Comparison of ENCODE assay signal across 18 cellular contexts in the genomic region with DNA sequence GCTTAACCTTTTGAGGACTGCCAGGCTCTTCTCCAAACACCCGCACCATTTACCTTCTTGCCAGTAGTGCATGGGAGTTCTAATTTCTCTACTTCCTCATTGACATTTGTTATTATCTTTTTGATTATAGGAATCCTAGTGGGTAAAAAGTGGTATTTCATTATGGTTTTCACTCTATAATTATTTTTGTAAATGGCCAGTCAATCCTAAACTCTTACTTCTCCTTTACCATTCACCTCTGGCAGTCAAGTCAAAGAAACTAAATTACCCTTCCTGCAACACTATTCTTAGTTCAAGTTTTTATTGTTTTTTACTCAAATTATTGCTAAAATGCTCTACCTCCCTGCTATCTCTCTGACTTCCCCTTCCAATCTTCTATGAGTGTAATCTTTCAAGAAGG. TPM values are rescaled to one million over a fixed set of nuclear protein-coding genes. Genes with fewer than 3 reads are reported as not detected.
DNase-seq lines count a peak whose midpoint lies in the region; ATAC-seq and TF ChIP-seq lines count a peak whose summit lies in the region.
"Had no signal": no experiment of that assay in that cellular context is flagged by ENCODE, and none has a peak within 500 bp of the region (broad histone marks: within the 10 kb centered on the region; RNA-seq: fewer than 3 reads in every experiment).

No MANE protein-coding gene starts in this region.

- POLR2A ChIA-PET in T-cell (lab: Charles Lee), result no interaction called here

- DNase-seq in activated T-cell treated with anti-CD3 and anti-CD28 coated beads, Interleukin-2, amount 50 U/mL, for 24 hours, result no peak
- no peak for DNase-seq in activated T-cell treated with anti-CD3 and anti-CD28 coated beads, Interleukin-2, amount 50 U/mL, for 4 hours
- DNase-seq in GM23338 (ENCODE audit: low spot score), result no peak
- no peak for DNase-seq in T-cell
- DNase-seq in type B pancreatic cell (ENCODE audit: extremely low spot score, unreplicated experiment), result no peak
- no peak for DNase-seq in stimulated activated CD8-positive, alpha-beta memory T cell treated with anti-CD3 and anti-CD28 coated beads, Interleukin-4, amount 100 ng/mL, for 48 hours
- DNase-seq in C1 segment of cervical spinal cord (lab: John Stamatoyannopoulos, UW), result no peak
- DNase-seq: activated CD8-positive, alpha-beta T cell treated with anti-CD3 and anti-CD28 coated beads, Interleukin-2, amount 10 ng/mL, durations not matched to agents 7 days and 5 days; body of pancreas; effector CD8-positive, alpha-beta T cell; NCI-H187 treated with DMSO at 0.1 percent for 48 hours; NCI-H2227 treated with DMSO at 0.1 percent for 48 hours; NCI-H774; uterus had no signal

- H3K4me3 ChIP-seq in GM23338, result no peak overlapping the region
- H3K4me3 ChIP-seq: body of pancreas, esophagus muscularis mucosa, uterus had no signal

- no peaks in the 10 kb centered on the region for H3K9me2 ChIP-seq in GM23338 (ENCODE audit: insufficient read depth)

- peak overlapping the region; percentile 72; the same call in 1 of the 2 replicates for H3K27ac ChIP-seq in GM23338 (ENCODE audit: low read depth)
- H3K27ac ChIP-seq: body of pancreas, esophagus muscularis mucosa, uterus had no signal

- peaks cover 16% of the 10 kb centered on the region for H3K36me3 ChIP-seq in GM23338 (ENCODE audit: insufficient read depth)
- H3K36me3 ChIP-seq: uterus had no signal

- no peaks in the 10 kb centered on the region for H3K27me3 Mint-ChIP-seq in activated T-cell treated with anti-CD3 and anti-CD28 coated beads, Interleukin-2, amount 50 U/mL, for 24 hours
- no peaks in the 10 kb centered on the region for H3K27me3 Mint-ChIP-seq in activated T-cell treated with anti-CD3 and anti-CD28 coated beads, Interleukin-2, amount 50 U/mL, for 4 hours (ENCODE audit: low read depth)
- H3K27me3 Mint-ChIP-seq in GM23338 (ENCODE audit: insufficient read depth, low read depth, poor library complexity) (peaks cover 2% of the 10 kb centered on the region), T-cell (no peaks in the 10 kb centered on the region), type B pancreatic cell (no peaks in the 10 kb centered on the region)

- peaks cover 14% of the 10 kb centered on the region for H3K4me1 Mint-ChIP-seq in activated T-cell treated with anti-CD3 and anti-CD28 coated beads, Interleukin-2, amount 50 U/mL, for 24 hours (ENCODE audit: low read depth)
- H3K4me1 Mint-ChIP-seq in activated T-cell treated with anti-CD3 and anti-CD28 coated beads, Interleukin-2, amount 50 U/mL, for 4 hours (ENCODE audit: low read depth), result peaks cover 6% of the 10 kb centered on the region
- H3K4me1 Mint-ChIP-seq in GM23338, result peaks cover 10% of the 10 kb centered on the region
- peaks cover 13 to 26% (median 18%) of the 10 kb centered on the region in 3 donors for H3K4me1 Mint-ChIP-seq in T-cell
- H3K4me1 Mint-ChIP-seq in type B pancreatic cell (ENCODE audit: unreplicated experiment), result peaks cover 17% of the 10 kb centered on the region

- peak overlapping the region; percentile 55 for H3K27ac Mint-ChIP-seq in activated T-cell treated with anti-CD3 and anti-CD28 coated beads, Interleukin-2, amount 50 U/mL, for 24 hours
- H3K27ac Mint-ChIP-seq in GM23338, result no peak overlapping the region
- H3K27ac Mint-ChIP-seq in T-cell, result peak overlapping the region; percentile 11 to 35
- H3K27ac Mint-ChIP-seq in type B pancreatic cell, result peak overlapping the region; percentile 7
- H3K27ac Mint-ChIP-seq: activated CD8-positive, alpha-beta T cell treated with anti-CD3 and anti-CD28 coated beads, Interleukin-2, amount 10 ng/mL, durations not matched to agents 7 days and 5 days; activated T-helper 1 cell treated with anti-CD3 and anti-CD28 coated beads, Interleukin-12 subunit alpha, Interleukin-12 subunit beta, Interleukin-2, Interleukin-4 antibody, amounts not matched to agents 30 ng/mL and 10 ng/mL and 1 ng/mL, durations not matched to agents 14 hours and 24 hours and 36 hours had no signal

- no peak for ATAC-seq in activated T-cell treated with anti-CD3 and anti-CD28 coated beads, Interleukin-2, amount 50 U/mL, for 4 hours
- no peak for ATAC-seq in GM23338
- no peak for ATAC-seq in T-cell (replicated peaks in 1 of 4)
- no peak for ATAC-seq in GM18517 (IDR thresholded peaks at IDR 0.05; ENCODE audit: unreplicated experiment)
- ATAC-seq: activated CD8-positive, alpha-beta T cell treated with anti-CD3 and anti-CD28 coated beads, Interleukin-2, amount 10 ng/mL, durations not matched to agents 7 days and 5 days; body of pancreas had no signal

- peaks cover 81% of the 10 kb centered on the region for H3K36me3 Mint-ChIP-seq in activated T-cell treated with anti-CD3 and anti-CD28 coated beads, Interleukin-2, amount 50 U/mL, for 24 hours (ENCODE audit: low read depth)
- peaks cover 15% of the 10 kb centered on the region for H3K36me3 Mint-ChIP-seq in activated T-cell treated with anti-CD3 and anti-CD28 coated beads, Interleukin-2, amount 50 U/mL, for 4 hours (ENCODE audit: insufficient read depth)
- H3K36me3 Mint-ChIP-seq in GM23338 (ENCODE audit: low read depth) (peaks cover 50% of the 10 kb centered on the region), T-cell (peaks cover 14% of the 10 kb centered on the region), type B pancreatic cell (peaks cover 4% of the 10 kb centered on the region)

- TF ChIP-seq CTCF in GM23338 (conservative IDR thresholded peaks at IDR 0.05; ENCODE audit: low read depth in 2 of 2) (no peak), type B pancreatic cell (conservative IDR thresholded peaks at IDR 0.05) (peak; percentile 25)

- H3F3A ChIP-seq in GM23338 (replicated peaks; ENCODE audit: low read depth), result peaks cover 6% of the 10 kb centered on the region; the same call in 1 of the 2 replicates

- CTCF ChIA-PET in T-cell (lab: Charles Lee), result no interaction called here

- H3K4me1 ChIP-seq in GM23338 (ENCODE audit: insufficient read depth), result peaks cover 5% of the 10 kb centered on the region; the same call in 1 of the 2 replicates
- H3K4me1 ChIP-seq: body of pancreas, uterus had no signal

- H2AFZ ChIP-seq in GM23338, result no peak overlapping the region

- no peak overlapping the region for H3K4me2 ChIP-seq in GM23338

- H3K9me3 Mint-ChIP-seq in activated T-cell treated with anti-CD3 and anti-CD28 coated beads, Interleukin-2, amount 50 U/mL, for 24 hours, result no peaks in the 10 kb centered on the region
- H3K9me3 Mint-ChIP-seq in activated T-cell treated with anti-CD3 and anti-CD28 coated beads, Interleukin-2, amount 50 U/mL, for 4 hours, result no peaks in the 10 kb centered on the region
- H3K9me3 Mint-ChIP-seq in GM23338 (no peaks in the 10 kb centered on the region; the same call in 2 of the 3 replicates), T-cell (no peaks in the 10 kb centered on the region), type B pancreatic cell (no peaks in the 10 kb centered on the region)
- H3K9me3 Mint-ChIP-seq: activated T-helper 1 cell treated with anti-CD3 and anti-CD28 coated beads, Interleukin-12 subunit alpha, Interleukin-12 subunit beta, Interleukin-2, Interleukin-4 antibody, amounts not matched to agents 30 ng/mL and 10 ng/mL and 1 ng/mL, durations not matched to agents 14 hours and 24 hours and 36 hours; CD14-positive monocyte had no signal

- no peaks in the 10 kb centered on the region for H3K27me3 ChIP-seq in GM23338 (ENCODE audit: insufficient read depth)
- H3K27me3 ChIP-seq: body of pancreas, esophagus muscularis mucosa, uterus had no signal

- H3K79me2 ChIP-seq in GM23338 (replicated peaks; ENCODE audit: insufficient read depth), result peaks cover 76% of the 10 kb centered on the region

- no peak overlapping the region for H3K4me3 Mint-ChIP-seq in activated T-cell treated with anti-CD3 and anti-CD28 coated beads, Interleukin-2, amount 50 U/mL, for 24 hours
- H3K4me3 Mint-ChIP-seq in activated T-cell treated with anti-CD3 and anti-CD28 coated beads, Interleukin-2, amount 50 U/mL, for 4 hours, result no peak overlapping the region
- H3K4me3 Mint-ChIP-seq in GM23338 (no peak overlapping the region), T-cell (no peak overlapping the region), type B pancreatic cell (no peak overlapping the region)
- H3K4me3 Mint-ChIP-seq: activated CD8-positive, alpha-beta T cell treated with anti-CD3 and anti-CD28 coated beads, Interleukin-2, amount 10 ng/mL, durations not matched to agents 7 days and 5 days; activated T-helper 1 cell treated with anti-CD3 and anti-CD28 coated beads, Interleukin-12 subunit alpha, Interleukin-12 subunit beta, Interleukin-2, Interleukin-4 antibody, amounts not matched to agents 30 ng/mL and 10 ng/mL and 1 ng/mL, durations not matched to agents 14 hours and 24 hours and 36 hours; CD14-positive monocyte had no signal

- H4K20me1 ChIP-seq in GM23338 (replicated peaks; ENCODE audit: insufficient read depth), result peaks cover 23% of the 10 kb centered on the region; the same call in 1 of the 2 replicates

TF ChIP-seq in GM23338, 12 proteins besides CTCF, POLR2A, EP300 and RAD21 (continues in another document):
- TF ChIP-seq EZH2 (IDR thresholded peaks at IDR 0.05; ENCODE audit: low read depth, unreplicated experiment), result no peak
- TF ChIP-seq NANOG (IDR thresholded peaks at IDR 0.05; ENCODE audit: borderline replicate concordance), result no peak
- no peak for TF ChIP-seq ETS1 (IDR thresholded peaks at IDR 0.05)
- no peak for TF ChIP-seq POLR2AphosphoS5 (IDR thresholded peaks at IDR 0.05; ENCODE audit: low read depth)
- no peak for TF ChIP-seq STAT1 (IDR thresholded peaks at IDR 0.05; ENCODE audit: unreplicated experiment)
- no peak for TF ChIP-seq JUNB (IDR thresholded peaks at IDR 0.05; ENCODE audit: unreplicated experiment)
- TF ChIP-seq CREB1 (CRISPR knock-in tag; IDR thresholded peaks at IDR 0.05; ENCODE audit: low read depth), result no peak
- no peak for TF ChIP-seq ZNF114 (CRISPR knock-in tag; IDR thresholded peaks at IDR 0.05)

RNA-seq across cellular contexts. Expression of gene ANKFY1, which starts 29.8 kb away (rescaled TPM):
- 10 to 100 TPM; 33.4 to 37.1 (median 34.8) TPM for total RNA-seq in activated T-cell treated with anti-CD3 and anti-CD28 coated beads, Interleukin-2, amount 50 U/mL, for 4 hours
- total RNA-seq in GM23338 (2014; rRNA removed; shearing (Covaris generic)), result 44.4 and 55.2 TPM in 2 replicates
- polyA plus RNA-seq in GM23338 (2016; fragmentation: Nextera tagmentation; extraction: Ambion mirVana), result 12.1 and 12.9 TPM in 2 replicates
- total RNA-seq in T-cell (10 to 100 TPM; 58.0 to 69.6 (median 67.0) TPM), type B pancreatic cell (ENCODE audit: low replicate concordance) (64.3 and 72.6 TPM in 2 replicates)
